ENCODE assay signal across 8 cellular contexts in the genomic region with DNA sequence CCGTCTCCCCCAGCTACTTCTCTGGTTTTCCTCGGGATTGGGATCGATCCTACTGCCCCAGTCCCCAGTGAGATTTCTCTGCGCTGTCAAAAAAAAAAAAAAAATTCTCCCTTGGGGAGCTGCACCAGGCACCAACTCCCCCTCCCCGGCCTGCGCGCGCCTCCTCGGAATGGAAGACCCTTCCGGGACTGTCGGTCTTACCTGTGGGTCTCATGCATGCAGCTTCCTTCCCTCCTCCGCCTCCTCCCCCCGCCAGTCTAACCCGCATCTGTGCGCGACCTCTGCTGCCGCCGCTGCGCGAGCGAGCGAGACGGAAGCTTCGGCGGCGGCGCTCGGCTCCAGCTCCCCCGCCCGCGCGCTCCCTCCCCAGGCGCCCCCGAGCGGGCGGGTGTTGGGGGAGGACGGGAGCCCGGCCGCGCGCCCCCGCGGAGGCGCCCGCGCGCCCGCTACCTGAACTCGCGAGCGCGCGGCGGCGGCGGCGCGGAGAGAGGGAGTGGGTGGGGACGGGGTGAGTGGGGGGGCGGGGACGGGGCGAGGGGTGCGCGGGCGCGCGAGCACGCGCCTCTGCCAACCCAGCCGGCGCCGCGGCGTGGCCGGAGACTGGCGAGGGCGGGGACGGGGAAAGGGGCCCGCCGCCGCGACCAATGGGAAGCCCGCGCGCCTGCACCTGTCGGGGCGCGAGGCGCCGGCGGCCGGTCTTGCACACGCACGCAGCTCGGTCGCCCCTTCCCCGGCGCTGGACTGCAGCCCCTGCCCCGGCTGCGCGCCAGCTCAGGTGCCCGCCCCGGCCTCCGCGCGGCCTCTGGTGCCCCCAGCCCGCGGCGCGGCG. TPM values are rescaled to one million over a fixed set of nuclear protein-coding genes. Genes with fewer than 3 reads are reported as not detected.
DNase-seq lines count a peak whose midpoint lies in the region; ATAC-seq and TF ChIP-seq lines count a peak whose summit lies in the region.

A gene with protein sequence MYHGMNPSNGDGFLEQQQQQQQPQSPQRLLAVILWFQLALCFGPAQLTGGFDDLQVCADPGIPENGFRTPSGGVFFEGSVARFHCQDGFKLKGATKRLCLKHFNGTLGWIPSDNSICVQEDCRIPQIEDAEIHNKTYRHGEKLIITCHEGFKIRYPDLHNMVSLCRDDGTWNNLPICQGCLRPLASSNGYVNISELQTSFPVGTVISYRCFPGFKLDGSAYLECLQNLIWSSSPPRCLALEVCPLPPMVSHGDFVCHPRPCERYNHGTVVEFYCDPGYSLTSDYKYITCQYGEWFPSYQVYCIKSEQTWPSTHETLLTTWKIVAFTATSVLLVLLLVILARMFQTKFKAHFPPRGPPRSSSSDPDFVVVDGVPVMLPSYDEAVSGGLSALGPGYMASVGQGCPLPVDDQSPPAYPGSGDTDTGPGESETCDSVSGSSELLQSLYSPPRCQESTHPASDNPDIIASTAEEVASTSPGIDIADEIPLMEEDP (minus strand): TSS at position 321 of the 829 bp plus-strand sequence. CDS start 751 bp downstream, outside the sequence.

- ATAC-seq in HG03571 (IDR thresholded peaks at IDR 0.05; ENCODE audit: unreplicated experiment): peak; percentile 56
- ATAC-seq in Right ventricle myocardium superior (ENCODE audit: poor library complexity): peak; percentile 86
- no peak for ATAC-seq in HG03565 (IDR thresholded peaks at IDR 0.05; ENCODE audit: unreplicated experiment)

- H3K9ac ChIP-seq in NT2/D1 (ENCODE audit: insufficient read length, low read depth) (peak within 1 kb of the TSS; percentile 64), trophoblast cell (ENCODE audit: low read length) (no peak within 1 kb of the TSS)

- peaks cover 48% of the 10 kb centered on the region for H3K27me3 ChIP-seq in NT2/D1 (ENCODE audit: insufficient read depth, insufficient read length)
- peaks cover 23% of the 10 kb centered on the region for H3K27me3 ChIP-seq in trophoblast cell (ENCODE audit: insufficient read depth, low read length)
- H3K27me3 ChIP-seq in thyroid gland: no peaks in the 10 kb centered on the region

- no peak within 1 kb of the TSS for H3K4ac ChIP-seq in trophoblast cell (ENCODE audit: low read depth, low read length)

- H3K4me1 ChIP-seq in NT2/D1 (ENCODE audit: insufficient read depth, insufficient read length) (no peaks in the 10 kb centered on the region), trophoblast cell (ENCODE audit: control insufficient read depth in 1 of 2, insufficient read depth in 2 of 2, low read length in 2 of 2) (peaks cover 9% of the 10 kb centered on the region in 2 experiments), thyroid gland (peaks cover 0 to 16% of the 10 kb centered on the region in 2 donors)

- H3K27ac ChIP-seq in trophoblast cell (ENCODE audit: low read depth, low read length) (no peak within 1 kb of the TSS), thyroid gland (no peak within 1 kb of the TSS)

- H3K9me3 ChIP-seq in NT2/D1 (ENCODE audit: insufficient read depth, low read length) (no peaks in the 10 kb centered on the region), trophoblast cell (ENCODE audit: insufficient read depth, low read depth, low read length) (no peaks in the 10 kb centered on the region), thyroid gland (no peaks in the 10 kb centered on the region)

- DNase-seq in G401 (ENCODE audit: low spot score) (peak; percentile 82), NT2/D1 (ENCODE audit: low read depth, low spot score) (no peak), activated gamma-delta T cell (lab: John Stamatoyannopoulos, UW) (peak; percentile 50), Right ventricle myocardium superior (peak; percentile 68), trophoblast cell (peak in 1 of 2 donors; percentile 48), thyroid gland (peak; percentile 65 to 66)

- in situ Hi-C loops in G401 (cut with HindIII; ENCODE audit: low sequenced_read_pairs): no loop called here

- no peaks in the 10 kb centered on the region for H3K79me1 ChIP-seq in trophoblast cell (ENCODE audit: low read length)

- no peak within 1 kb of the TSS for H2BK12ac ChIP-seq in trophoblast cell (ENCODE audit: low read length)

- H3K79me2 ChIP-seq in trophoblast cell (ENCODE audit: control insufficient read depth, insufficient read depth, low read length, poor library complexity): no peaks in the 10 kb centered on the region

- TF ChIP-seq CTCF in thyroid gland (IDR thresholded peaks at IDR 0.05): peak in 1 of 6 experiments; percentile 4

- H4K12ac ChIP-seq in trophoblast cell (ENCODE audit: low read depth, low read length): no peak within 1 kb of the TSS

- no peak within 1 kb of the TSS for H2BK120ac ChIP-seq in trophoblast cell (ENCODE audit: insufficient read depth, low read length, poor library complexity)

- H3K4me3 ChIP-seq in NT2/D1 (ENCODE audit: insufficient read length, low read depth) (peak within 1 kb of the TSS; percentile 61), trophoblast cell (ENCODE audit: low read depth, low read length) (peak within 1 kb of the TSS; percentile 74), thyroid gland (replicated peaks in 1 of 3) (peak within 1 kb of the TSS in 2 of 3 donors; percentile 25 to 47)

- no peak within 1 kb of the TSS for H2AK5ac ChIP-seq in trophoblast cell (ENCODE audit: low read length)

- no peak within 1 kb of the TSS for H4K91ac ChIP-seq in trophoblast cell (ENCODE audit: low read depth, low read length)

- H3K14ac ChIP-seq in trophoblast cell (ENCODE audit: low read length): no peak within 1 kb of the TSS

- no peak within 1 kb of the TSS for H3K23ac ChIP-seq in trophoblast cell (ENCODE audit: low read length)

- no peaks in the 10 kb centered on the region for H3K36me3 ChIP-seq in NT2/D1 (ENCODE audit: insufficient read depth, insufficient read length, low read length)
- H3K36me3 ChIP-seq in trophoblast cell (ENCODE audit: control insufficient read depth in 1 of 2, insufficient read depth in 2 of 2, low read length in 2 of 2): no peaks in the 10 kb centered on the region
- H3K36me3 ChIP-seq in thyroid gland: no peaks in the 10 kb centered on the region

- H2BK5ac ChIP-seq in trophoblast cell (ENCODE audit: low read depth, low read length, poor library complexity): no peak within 1 kb of the TSS

- WGBS in trophoblast cell (ENCODE audit: extremely low coverage, insufficient coverage, insufficient read length): no CpG with 5 or more reads among the region's 111 CpGs
- 0 to 2% methylated on average over 13 to 20 of the region's 111 CpGs for WGBS in thyroid gland, 2 donors

- H3K18ac ChIP-seq in trophoblast cell (ENCODE audit: low read length): no peak within 1 kb of the TSS

- TF ChIP-seq POLR2A in thyroid gland (IDR thresholded peaks at IDR 0.05): no peak

- no peak within 1 kb of the TSS for H4K8ac ChIP-seq in trophoblast cell (ENCODE audit: low read depth, low read length)

- intact Hi-C loops in Right ventricle myocardium superior (cut with DNase I): no loop called here
- intact Hi-C loops in thyroid gland (cut with DNase I): no loop called here

- no peak within 1 kb of the TSS for H2AFZ ChIP-seq in trophoblast cell (ENCODE audit: insufficient read depth, low read length, poor library complexity)

- peak within 1 kb of the TSS; percentile 99 for H3K4me2 ChIP-seq in trophoblast cell (ENCODE audit: low read length)

RNA-seq across cellular contexts. Expression of the gene that starts here (rescaled TPM):
- total RNA-seq in G401 (2014; rRNA removed; shearing (Covaris generic)): not detected in 2 replicates
- total RNA-seq in Right ventricle myocardium superior: 5.8 TPM
- 0.26 and 0.50 TPM in 2 replicates for polyA plus RNA-seq in trophoblast cell (2013)
- 1 to 10 TPM in 2 of 4 donors, under 1 TPM in 2; 0.54 to 2.8 (median 0.92) TPM for total RNA-seq in thyroid gland

Comparison
In these comparisons a context has a peak if more than half of its experiments do, and no peak if none do; other contexts are left out.
1. Peak in DNase-seq in G401; RNA of the gene not detected or under 1 TPM.